1 cellular context compared by ENCODE assay signal in the genomic region with DNA sequence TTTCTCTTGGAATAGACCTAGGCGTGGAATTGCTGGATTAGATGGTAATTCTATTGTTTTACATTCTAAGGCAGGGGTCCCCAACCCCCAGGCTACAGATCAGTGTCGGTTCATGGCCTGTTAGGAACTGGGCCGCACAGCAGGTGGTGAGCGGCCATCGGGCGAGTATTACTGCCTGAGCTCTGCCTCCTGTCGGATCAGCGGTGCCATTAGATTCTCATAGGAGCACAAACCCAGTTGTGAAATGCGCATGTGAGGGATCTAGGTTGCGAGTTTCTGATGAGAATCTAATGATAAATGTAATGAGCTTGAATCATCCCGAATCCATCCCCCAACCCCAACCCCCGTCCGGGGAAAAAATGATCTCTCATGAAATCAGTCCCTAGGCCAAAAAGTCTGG.
TF ChIP-seq lines count a peak whose summit lies in the region.

No MANE protein-coding gene starts in this region.

TF ChIP-seq in GM12878, 131 proteins besides CTCF, POLR2A, EP300 and RAD21:
- TF ChIP-seq, protein P1, sequence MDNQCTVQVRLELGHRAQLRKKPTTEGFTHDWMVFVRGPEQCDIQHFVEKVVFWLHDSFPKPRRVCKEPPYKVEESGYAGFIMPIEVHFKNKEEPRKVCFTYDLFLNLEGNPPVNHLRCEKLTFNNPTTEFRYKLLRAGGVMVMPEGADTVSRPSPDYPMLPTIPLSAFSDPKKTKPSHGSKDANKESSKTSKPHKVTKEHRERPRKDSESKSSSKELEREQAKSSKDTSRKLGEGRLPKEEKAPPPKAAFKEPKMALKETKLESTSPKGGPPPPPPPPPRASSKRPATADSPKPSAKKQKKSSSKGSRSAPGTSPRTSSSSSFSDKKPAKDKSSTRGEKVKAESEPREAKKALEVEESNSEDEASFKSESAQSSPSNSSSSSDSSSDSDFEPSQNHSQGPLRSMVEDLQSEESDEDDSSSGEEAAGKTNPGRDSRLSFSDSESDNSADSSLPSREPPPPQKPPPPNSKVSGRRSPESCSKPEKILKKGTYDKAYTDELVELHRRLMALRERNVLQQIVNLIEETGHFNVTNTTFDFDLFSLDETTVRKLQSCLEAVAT (IDR thresholded peaks at IDR 0.05), result peak; percentile 61; the same call in 1 of the 2 replicates
- no peak for TF ChIP-seq MTA3 (IDR thresholded peaks at IDR 0.05; ENCODE audit: borderline replicate concordance, low read length)
